Comparison of ENCODE assay signal across 10 cellular contexts in the genomic region with DNA sequence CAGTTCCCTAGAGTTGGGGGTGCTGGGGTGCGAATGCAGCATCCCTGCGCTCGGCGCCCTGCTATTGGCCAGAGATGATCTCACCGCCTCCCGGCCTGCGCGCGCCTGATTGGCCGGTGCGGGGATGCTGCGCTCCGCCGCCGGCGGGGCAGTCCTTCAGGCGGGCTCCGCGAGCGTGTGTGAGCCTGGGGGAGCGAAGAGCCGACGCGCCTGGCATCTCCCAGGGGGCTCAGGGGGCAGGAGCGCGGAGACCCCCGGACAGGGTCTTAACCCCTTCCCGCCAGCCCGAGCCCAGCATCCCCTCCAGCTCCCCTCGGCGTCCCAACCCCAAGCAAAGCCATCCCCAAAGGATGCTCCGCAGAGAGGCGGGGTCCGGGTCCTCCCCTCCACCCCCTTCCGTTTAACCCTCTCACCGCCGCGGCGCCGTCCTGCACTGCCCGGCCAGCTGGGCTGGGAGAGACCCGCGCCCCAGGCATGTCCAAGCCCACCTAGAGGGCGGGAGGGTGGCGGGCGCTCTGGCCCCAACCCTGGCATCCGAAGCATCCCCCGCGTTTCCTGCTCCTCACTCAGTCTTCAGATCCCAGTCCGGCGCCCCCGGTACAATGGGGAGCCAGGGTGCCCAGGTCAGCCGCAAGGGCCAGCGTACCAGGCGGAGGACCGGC. TPM values are rescaled to one million over a fixed set of nuclear protein-coding genes. Genes with fewer than 3 reads are reported as not detected.
A peak's percentile ranks its signal among the peaks of the same experiment; 100 is the strongest.
DNase-seq lines count a peak whose midpoint lies in the region; ATAC-seq and TF ChIP-seq lines count a peak whose summit lies in the region.
"Had no signal": no experiment of that assay in that cellular context is flagged by ENCODE, and none has a peak within 500 bp of the region (broad histone marks: within the 10 kb centered on the region; RNA-seq: fewer than 3 reads in every experiment).

No MANE protein-coding gene starts in this region.

- peak; percentile 23 for DNase-seq in NCI-H1436 (lab: John Stamatoyannopoulos, UW)
- no peak for DNase-seq in NCI-H1436 treated with DMSO at 0.1 percent for 48 hours (lab: John Stamatoyannopoulos, UW)
- no peak for DNase-seq in SJCRH30
- DNase-seq in iPS DF 6.9 (ENCODE audit: low read depth, low spot score), result no peak
- no peak for DNase-seq in spleen
- DNase-seq in effector memory CD8-positive, alpha-beta T cell, result no peak
- DNase-seq: Kasumi-1 had no signal

- no peaks in the 10 kb centered on the region for H3K27me3 Mint-ChIP-seq in effector memory CD8-positive, alpha-beta T cell

- H3K9me3 ChIP-seq in SJCRH30 (replicated peaks) (no peaks in the 10 kb centered on the region), iPS DF 6.9 (ENCODE audit: control insufficient read depth, insufficient read depth, low read length) (no peaks in the 10 kb centered on the region), spleen (no peaks in the 10 kb centered on the region)

- no peak for TF ChIP-seq POLR2A in spleen (IDR thresholded peaks at IDR 0.05)

- H3K4me1 ChIP-seq in SJCRH30 (no peaks in the 10 kb centered on the region), iPS DF 6.9 (ENCODE audit: control insufficient read depth, insufficient read depth, low read length) (peaks cover 2% of the 10 kb centered on the region; the same call in 1 of the 2 replicates), spleen (peaks cover 4 to 97% (median 43%) of the 10 kb centered on the region in 6 donors)

- no peak overlapping the region for H3K27ac Mint-ChIP-seq in effector memory CD8-positive, alpha-beta T cell

- H3K27me3 ChIP-seq in SJCRH30, result peaks cover 18% of the 10 kb centered on the region
- no peaks in the 10 kb centered on the region for H3K27me3 ChIP-seq in iPS DF 6.9 (ENCODE audit: control insufficient read depth, insufficient read depth, low read length)
- no peaks in the 10 kb centered on the region for H3K27me3 ChIP-seq in spleen (replicated peaks in 1 of 7)

- peaks cover 12 to 24% of the 10 kb centered on the region in 2 donors for H3K4me1 Mint-ChIP-seq in effector memory CD8-positive, alpha-beta T cell (ENCODE audit: low read depth in 2 of 2)

- no peak for ATAC-seq in HG03460 (IDR thresholded peaks at IDR 0.05; ENCODE audit: unreplicated experiment)
- no peak for ATAC-seq in effector memory CD8-positive, alpha-beta T cell (replicated peaks)
- no peak for ATAC-seq in HG03159 (IDR thresholded peaks at IDR 0.05; ENCODE audit: unreplicated experiment)

- no peak overlapping the region for H3K4me3 Mint-ChIP-seq in effector memory CD8-positive, alpha-beta T cell

- H3K36me3 ChIP-seq in SJCRH30 (no peaks in the 10 kb centered on the region), iPS DF 6.9 (ENCODE audit: control insufficient read depth, insufficient read depth, low read length) (peaks cover 4% of the 10 kb centered on the region), spleen (peaks cover 2 to 100% (median 51%) of the 10 kb centered on the region in 6 donors)

- H3K36me3 Mint-ChIP-seq in effector memory CD8-positive, alpha-beta T cell (ENCODE audit: insufficient read depth), result peaks cover 46% of the 10 kb centered on the region

- WGBS in iPS DF 6.9 (ENCODE audit: insufficient coverage, insufficient read length), result no CpG with 5 or more reads among the region's 56 CpGs
- WGBS in spleen, 5 donors, result 62 to 88% (median 75%) methylated on average over 39 to 56 of the region's 56 CpGs

- no peak for TF ChIP-seq CTCF in spleen (IDR thresholded peaks at IDR 0.05 in 8 of 11, conservative IDR thresholded peaks at IDR 0.05 in 3 of 11)

- H3K4me3 ChIP-seq in SJCRH30 (peak overlapping the region; percentile 30), iPS DF 6.9 (ENCODE audit: low read length) (peak overlapping the region; percentile 89), spleen (peak overlapping the region in 5 of 8 donors; percentile 1 to 56 (median 30))

- H3K27ac ChIP-seq in SJCRH30 (no peak overlapping the region), iPS DF 6.9 (ENCODE audit: low read length) (no peak overlapping the region), spleen (peak overlapping the region in 6 of 8 donors; percentile 26 to 82 (median 78))

- no peaks in the 10 kb centered on the region for H3K9me3 Mint-ChIP-seq in effector memory CD8-positive, alpha-beta T cell

- intact Hi-C loops in spleen (cut with DNase I; ENCODE audit: low total_unique reads), result no loop called here

RNA-seq across cellular contexts. Expression of gene TOR2A, which starts 19.1 kb away (rescaled TPM):
- total RNA-seq in SJCRH30 (2014; rRNA removed; shearing (Covaris generic)), result 3.9 and 5.8 TPM in 2 replicates
- total RNA-seq in spleen, result 10 to 100 TPM; 16.8 to 36.5 (median 24.5) TPM
- polyA plus RNA-seq in spleen, result 10 to 100 TPM; 17.9 to 29.1 (median 18.4) TPM

RNA-seq across cellular contexts. Expression of gene SH2D3C, which starts 24.2 kb away (rescaled TPM):
- total RNA-seq in SJCRH30 (2014; rRNA removed; shearing (Covaris generic)), result 0.99 and 1.4 TPM in 2 replicates
- total RNA-seq in spleen, result 10 to 100 TPM; 44.7 to 85.4 (median 61.2) TPM
- 10 to 100 TPM; 27.0 to 51.1 (median 34.3) TPM for polyA plus RNA-seq in spleen
- polyA plus RNA-seq: AG04450 had no signal

RNA-seq across cellular contexts. Expression of gene CDK9, which starts 31.6 kb away (rescaled TPM):
- 19.2 and 21.8 TPM in 2 replicates for total RNA-seq in SJCRH30 (2014; rRNA removed; shearing (Covaris generic))
- total RNA-seq in spleen, result 100 to 1,000 TPM in 4 of 7 donors, 10 to 100 TPM in 3; 68.3 to 149 (median 103) TPM
- 10 to 100 TPM; 49.2 to 87.6 (median 87.1) TPM for polyA plus RNA-seq in spleen

RNA-seq across cellular contexts. Expression of gene TTC16, which starts 38.4 kb away (rescaled TPM):
- total RNA-seq in SJCRH30 (2014; rRNA removed; shearing (Covaris generic)), result not detected in 2 replicates
- 1 to 10 TPM in 6 of 7 donors, under 1 TPM in 1; 0.60 to 3.1 (median 2.0) TPM for total RNA-seq in spleen
- under 1 TPM; 0.12 to 0.98 (median 0.61) TPM for polyA plus RNA-seq in spleen
- polyA plus RNA-seq: AG04450 had no signal

RNA-seq across cellular contexts. Expression of gene PTRH1, which starts 38.8 kb away (rescaled TPM):
- total RNA-seq in SJCRH30 (2014; rRNA removed; shearing (Covaris generic)), result 4.3 and 7.0 TPM in 2 replicates
- 10 to 100 TPM in 4 of 7 donors, 1 to 10 TPM in 3; 8.1 to 17.9 (median 10.7) TPM for total RNA-seq in spleen
- polyA plus RNA-seq in spleen, result 10 to 100 TPM in 2 of 3 donors, 1 to 10 TPM in 1; 7.4 to 17.5 (median 14.7) TPM

Comparison
In these comparisons a context has a peak if more than half of its experiments do, and no peak if none do; other contexts are left out.
1. H3K27ac ChIP-seq: peak in spleen (6 of 8); none in SJCRH30 (single experiment) and iPS DF 6.9 (single experiment).
2. H3K4me3 ChIP-seq: peak in every context shown above with its lines; median percentile 89 in iPS DF 6.9; 30 in SJCRH30; 30 in spleen.
3. RNA of gene SH2D3C, which starts 24.2 kb away (total RNA-seq): 44.7 to 85.4 TPM in spleen; 0.99 to 1.4 TPM in SJCRH30; every median in the first group is over 10 times any median in the second.